ENCODE assay signal across 6 cellular contexts in genomic region chr14:22822017-22822618, GRCh38. TPM values are rescaled to one million over a fixed set of nuclear protein-coding genes. Genes with fewer than 3 reads are reported as not detected.
DNase-seq lines count a peak whose midpoint lies in the region; ATAC-seq and TF ChIP-seq lines count a peak whose summit lies in the region.

No MANE protein-coding gene starts in this region.

- peaks cover 26% of the 10 kb centered on the region for H3K4me1 Mint-ChIP-seq in activated CD4-positive, alpha-beta memory T cell treated with anti-CD3 and anti-CD28 coated beads for 36 hours (ENCODE audit: low read depth)
- peaks cover 38% of the 10 kb centered on the region for H3K4me1 Mint-ChIP-seq in memory B cell

- TF ChIP-seq CTCF in AG10803 (conservative IDR thresholded peaks at IDR 0.05; ENCODE audit: low read length): no peak

- H3K9me3 Mint-ChIP-seq in activated CD4-positive, alpha-beta memory T cell treated with anti-CD3 and anti-CD28 coated beads for 36 hours: no peaks in the 10 kb centered on the region
- no peaks in the 10 kb centered on the region for H3K9me3 Mint-ChIP-seq in memory B cell

- H3K4me3 ChIP-seq in AG10803 (ENCODE audit: low read length): peak overlapping the region; percentile 48

- ATAC-seq in memory B cell (ENCODE audit: low read depth) (no peak), HG03460 (IDR thresholded peaks at IDR 0.05; ENCODE audit: unreplicated experiment) (no peak)

- peaks cover 12% of the 10 kb centered on the region for H3K27me3 Mint-ChIP-seq in activated CD4-positive, alpha-beta memory T cell treated with anti-CD3 and anti-CD28 coated beads for 36 hours
- no peaks in the 10 kb centered on the region for H3K27me3 Mint-ChIP-seq in memory B cell

- H3K36me3 Mint-ChIP-seq in activated CD4-positive, alpha-beta memory T cell treated with anti-CD3 and anti-CD28 coated beads for 36 hours: no peaks in the 10 kb centered on the region
- no peaks in the 10 kb centered on the region for H3K36me3 Mint-ChIP-seq in memory B cell

- DNase-seq in AG10803 (ENCODE audit: low read depth) (no peak), memory B cell (ENCODE audit: low spot score in 2 of 2) (no peak), H4 (ENCODE audit: low spot score) (no peak), ACHN (no peak)
- DNase-seq in activated CD4-positive, alpha-beta memory T cell treated with anti-CD3 and anti-CD28 coated beads for 36 hours: no peak

- no peak overlapping the region for H3K27ac Mint-ChIP-seq in activated CD4-positive, alpha-beta memory T cell treated with anti-CD3 and anti-CD28 coated beads for 36 hours
- H3K27ac Mint-ChIP-seq in memory B cell: peak overlapping the region; percentile 88

- CTCF ChIA-PET in activated CD4-positive, alpha-beta memory T cell treated with anti-CD3 and anti-CD28 coated beads for 36 hours (lab: Charles Lee): interaction anchor here (0.6 to 14.0 kb wide), 39 partner anchors 11 to 909 kb away, joined by 3 to 228 read pairs (median 5); partner anchors contain the start of genes ABHD4, AJUBA, HAUS4 and LRP10

- in situ Hi-C loops in ACHN (cut with HindIII; ENCODE audit: low pct_ligation_motif_present, low pct_unique_long_range_greater_than_20kb, low sequenced_read_pairs): no loop called here

- POLR2A ChIA-PET in activated CD4-positive, alpha-beta memory T cell treated with anti-CD3 and anti-CD28 coated beads for 36 hours (lab: Charles Lee): interaction anchor here (0.8 to 1.2 kb wide), 3 partner anchors 29 to 55 kb away, joined by 3 to 5 read pairs (median 3); partner anchors contain the start of gene OXA1L

- H3K4me3 Mint-ChIP-seq in activated CD4-positive, alpha-beta memory T cell treated with anti-CD3 and anti-CD28 coated beads for 36 hours: peak overlapping the region; percentile 23
- H3K4me3 Mint-ChIP-seq in memory B cell: peak overlapping the region; percentile 83

- intact Hi-C loops in activated CD4-positive, alpha-beta memory T cell treated with anti-CD3 and anti-CD28 coated beads for 36 hours (cut with micrococcal nuclease): loop anchor here (2.0 to 5.0 kb wide), 2 partner anchors 79 to 160 kb away; partner anchors contain the start of gene AJUBA

RNA-seq across cellular contexts. Expression of gene SLC7A7, which starts 6.9 kb away (rescaled TPM):
- total RNA-seq in activated CD4-positive, alpha-beta memory T cell treated with anti-CD3 and anti-CD28 coated beads for 36 hours: under 1 TPM; 0.10 to 0.34 TPM
- total RNA-seq in H4 (2014; rRNA removed; shearing (Covaris generic)): 13.6 and 13.9 TPM in 2 replicates

RNA-seq across cellular contexts. Expression of gene MRPL52, which starts 7.6 kb away (rescaled TPM):
- 100 to 1,000 TPM; 152 to 156 TPM for total RNA-seq in activated CD4-positive, alpha-beta memory T cell treated with anti-CD3 and anti-CD28 coated beads for 36 hours
- total RNA-seq in H4 (2014; rRNA removed; shearing (Covaris generic)): 130 and 189 TPM in 2 replicates

RNA-seq across cellular contexts. Expression of gene MMP14, which starts 14.3 kb away (rescaled TPM):
- total RNA-seq in activated CD4-positive, alpha-beta memory T cell treated with anti-CD3 and anti-CD28 coated beads for 36 hours: 1 to 10 TPM; 1.1 to 1.4 TPM
- 268 and 298 TPM in 2 replicates for total RNA-seq in H4 (2014; rRNA removed; shearing (Covaris generic))

RNA-seq across cellular contexts. Expression of gene LRP10, which starts 49.4 kb away (rescaled TPM):
- total RNA-seq in activated CD4-positive, alpha-beta memory T cell treated with anti-CD3 and anti-CD28 coated beads for 36 hours: 10 to 100 TPM; 62.4 to 64.3 TPM
- total RNA-seq in H4 (2014; rRNA removed; shearing (Covaris generic)): 35.8 and 48.4 TPM in 2 replicates

RNA-seq across cellular contexts. Expression of gene OXA1L, which starts 55.6 kb away (rescaled TPM):
- 100 to 1,000 TPM; 131 to 136 TPM for total RNA-seq in activated CD4-positive, alpha-beta memory T cell treated with anti-CD3 and anti-CD28 coated beads for 36 hours
- 106 and 132 TPM in 2 replicates for total RNA-seq in H4 (2014; rRNA removed; shearing (Covaris generic))

Comparison
In these comparisons a context has a peak if more than half of its experiments do, and no peak if none do; other contexts are left out.
1. RNA of gene SLC7A7, which starts 6.9 kb away (total RNA-seq): 13.6 to 13.9 TPM in H4; 0.10 to 0.34 TPM in activated CD4-positive, alpha-beta memory T cell treated with anti-CD3 and anti-CD28 coated beads for 36 hours; every median in the first group is over 10 times any median in the second.
2. RNA of gene MMP14, which starts 14.3 kb away (total RNA-seq): 268 to 298 TPM in H4; 1.1 to 1.4 TPM in activated CD4-positive, alpha-beta memory T cell treated with anti-CD3 and anti-CD28 coated beads for 36 hours; every median in the first group is over 100 times any median in the second.